Comparison of ENCODE assay signal across 22 cellular contexts in genomic region chr4:113603926-113604325, GRCh38.
"Had no signal": no experiment of that assay in that cellular context is flagged by ENCODE, and none has a peak within 500 bp of the region (broad histone marks: within the 10 kb centered on the region; RNA-seq: fewer than 3 reads in every experiment).

No MANE protein-coding gene starts in this region.

- H3K4me3 ChIP-seq: esophagus squamous epithelium, left lung, thyroid gland had no signal

- H3K27me3 ChIP-seq: esophagus squamous epithelium, left lung, thyroid gland had no signal

- H3K4me1 ChIP-seq: esophagus squamous epithelium, left lung, thyroid gland had no signal

- H3K36me3 ChIP-seq: thyroid gland had no signal

- H3K4me3 Mint-ChIP-seq: activated CD4-positive, alpha-beta memory T cell treated with anti-CD3 and anti-CD28 coated beads, Interleukin-2, amount 10 ng/mL, durations not matched to agents 7 days and 5 days; activated CD8-positive, alpha-beta memory T cell treated with anti-CD3 and anti-CD28 coated beads, Interleukin-2, amount 10 ng/mL, durations not matched to agents 7 days and 5 days; activated naive CD8-positive, alpha-beta T cell treated with anti-CD3 and anti-CD28 coated beads, Interleukin-2, amount 10 ng/mL, durations not matched to agents 7 days and 5 days; activated T-helper 17 cell treated with anti-CD3 and anti-CD28 coated beads, Interleukin-2, amount 50 U/mL, for 72 hours; nephron progenitor cell; T-helper 2 cell treated with Interferon-gamma antibody and Interleukin-4, amounts not matched to agents 5 μg/mL and 100 μg/mL, for 36 hours; WTC11 had no signal

- ATAC-seq: activated CD8-positive, alpha-beta memory T cell treated with anti-CD3 and anti-CD28 coated beads, Interleukin-2, amount 10 ng/mL, durations not matched to agents 7 days and 5 days; activated T-helper 17 cell treated with anti-CD3 and anti-CD28 coated beads, Interleukin-2, amount 50 U/mL, for 72 hours; left lung; WTC11 had no signal

- H3K9me3 ChIP-seq: esophagus squamous epithelium, left lung, thyroid gland had no signal

- H3K27me3 Mint-ChIP-seq: activated CD4-positive, alpha-beta memory T cell treated with anti-CD3 and anti-CD28 coated beads, Interleukin-2, amount 10 ng/mL, durations not matched to agents 7 days and 5 days; activated CD8-positive, alpha-beta memory T cell treated with anti-CD3 and anti-CD28 coated beads, Interleukin-2, amount 10 ng/mL, durations not matched to agents 7 days and 5 days; activated naive CD8-positive, alpha-beta T cell treated with anti-CD3 and anti-CD28 coated beads, Interleukin-2, amount 10 ng/mL, durations not matched to agents 7 days and 5 days; activated T-helper 17 cell treated with anti-CD3 and anti-CD28 coated beads, Interleukin-2, amount 50 U/mL, for 72 hours had no signal

- H3K27ac ChIP-seq: esophagus squamous epithelium, left lung, thyroid gland had no signal

- FAIRE-seq: TTC549 had no signal

- DNase-seq: activated CD4-positive, alpha-beta memory T cell treated with anti-CD3 and anti-CD28 coated beads, Interleukin-2, amount 10 ng/mL, durations not matched to agents 7 days and 5 days; activated CD4-positive, alpha-beta T cell treated with anti-CD3 and anti-CD28 coated beads for 4 hours; activated CD8-positive, alpha-beta memory T cell treated with anti-CD3 and anti-CD28 coated beads, Interleukin-2, amount 10 ng/mL, durations not matched to agents 7 days and 5 days; activated naive CD4-positive, alpha-beta T cell; activated naive CD8-positive, alpha-beta T cell treated with anti-CD3 and anti-CD28 coated beads, Interleukin-2, amount 10 ng/mL, durations not matched to agents 7 days and 5 days; cerebellar nuclear complex; effector CD8-positive, alpha-beta T cell; esophagus squamous epithelium; foreskin melanocyte; left lung; mammary epithelial cell; midbrain; nephron progenitor cell; nucleus accumbens; posterior cingulate gyrus; stimulated activated CD8-positive, alpha-beta memory T cell treated with anti-CD3 and anti-CD28 coated beads, Interleukin-4, amount 100 ng/mL, for 48 hours; stimulated activated naive CD4-positive, alpha-beta T cell; thyroid gland had no signal

- H3K27ac Mint-ChIP-seq: activated CD4-positive, alpha-beta memory T cell treated with anti-CD3 and anti-CD28 coated beads, Interleukin-2, amount 10 ng/mL, durations not matched to agents 7 days and 5 days; activated CD8-positive, alpha-beta memory T cell treated with anti-CD3 and anti-CD28 coated beads, Interleukin-2, amount 10 ng/mL, durations not matched to agents 7 days and 5 days; activated naive CD8-positive, alpha-beta T cell treated with anti-CD3 and anti-CD28 coated beads, Interleukin-2, amount 10 ng/mL, durations not matched to agents 7 days and 5 days; activated T-helper 17 cell treated with anti-CD3 and anti-CD28 coated beads, Interleukin-2, amount 50 U/mL, for 72 hours; nephron progenitor cell; T-helper 2 cell treated with Interferon-gamma antibody and Interleukin-4, amounts not matched to agents 5 μg/mL and 100 μg/mL, for 36 hours; WTC11 had no signal

- H3K9me3 Mint-ChIP-seq: activated CD4-positive, alpha-beta memory T cell treated with anti-CD3 and anti-CD28 coated beads, Interleukin-2, amount 10 ng/mL, durations not matched to agents 7 days and 5 days; activated T-helper 17 cell treated with anti-CD3 and anti-CD28 coated beads, Interleukin-2, amount 50 U/mL, for 72 hours had no signal
